In the genomic region with DNA sequence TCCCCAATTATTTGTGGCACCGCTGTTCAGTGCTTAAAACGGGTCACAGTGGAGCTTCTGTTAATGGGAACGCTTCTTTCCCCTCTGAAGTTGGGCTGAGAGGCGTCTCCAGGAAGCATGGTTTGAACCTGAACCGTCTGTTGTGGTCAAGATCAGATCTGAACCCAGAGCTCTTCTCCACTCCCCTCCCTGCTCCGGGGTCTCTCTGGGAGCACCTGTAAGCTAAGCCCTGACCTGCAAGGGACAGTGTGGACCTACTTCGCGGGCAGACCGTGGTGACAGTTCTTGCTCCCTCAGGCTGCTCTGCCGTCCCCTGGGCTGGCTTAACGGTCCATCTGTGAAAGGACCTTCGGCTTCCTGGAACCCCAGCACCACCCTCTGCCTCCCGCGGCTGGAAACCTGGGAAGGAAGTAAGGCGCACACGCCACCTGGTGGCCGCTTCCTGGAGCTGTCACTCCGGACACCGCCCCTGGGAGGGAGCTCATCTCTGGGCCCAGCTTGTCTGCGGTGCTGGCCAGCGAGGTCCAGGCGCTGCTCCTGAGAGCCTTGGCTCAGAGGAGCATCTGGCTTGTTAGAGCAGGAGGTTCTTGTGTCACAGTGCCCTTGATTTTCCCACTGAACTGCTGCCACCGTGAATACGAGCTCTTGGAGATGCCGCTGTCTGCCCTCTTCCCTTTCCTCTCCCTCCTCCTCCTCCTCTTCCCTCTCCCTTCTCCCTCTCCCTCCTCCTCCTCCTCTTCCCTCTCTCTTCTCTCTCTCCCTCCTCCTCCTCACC, we compare ENCODE assay signal across 8 cellular contexts.
A peak's percentile ranks its signal among the peaks of the same experiment; 100 is the strongest.
DNase-seq lines count a peak whose midpoint lies in the region; ATAC-seq and TF ChIP-seq lines count a peak whose summit lies in the region.

No MANE protein-coding gene starts in this region.

- dilution Hi-C loops in mammary epithelial cell (cut with HindIII; ENCODE audit: low sequenced_read_pairs) = no loop called here

- no peaks in the 10 kb centered on the region for H3K4me1 ChIP-seq in mammary epithelial cell (ENCODE audit: insufficient read depth, low read length)
- H3K4me1 ChIP-seq in right lobe of liver = no peaks in the 10 kb centered on the region
- no peaks in the 10 kb centered on the region for H3K4me1 ChIP-seq in testis

- TF ChIP-seq POLR2A in right lobe of liver (IDR thresholded peaks at IDR 0.05) = no peak
- TF ChIP-seq POLR2A in testis (IDR thresholded peaks at IDR 0.05) = no peak

- H3K9me3 ChIP-seq in mammary epithelial cell (replicated peaks; ENCODE audit: insufficient read depth, low read length) (peaks cover 32% of the 10 kb centered on the region), right lobe of liver (no peaks in the 10 kb centered on the region), testis (no peaks in the 10 kb centered on the region)

- ATAC-seq in HG03354 (IDR thresholded peaks at IDR 0.05; ENCODE audit: poor library complexity, severe bottlenecking, unreplicated experiment) (peak; percentile 66), right lobe of liver (peak; percentile 71 to 88 (median 85))

- no peak overlapping the region for H3K27ac ChIP-seq in mammary epithelial cell (ENCODE audit: insufficient read depth, low read depth, low read length)
- no peak overlapping the region for H3K27ac ChIP-seq in right lobe of liver
- no peak overlapping the region for H3K27ac ChIP-seq in testis

- CTCF ChIA-PET in mammary epithelial cell (lab: Charles Lee; ENCODE audit: low non-redundant PET) = no interaction called here

- 26% methylated on average over 6 of the region's 25 CpGs for WGBS in mammary epithelial cell (ENCODE audit: low coverage, missing lambda C conversion rate)
- WGBS in right lobe of liver (ENCODE audit: insufficient coverage, low coverage, low lambda C conversion rate, missing lambda C conversion rate) = 14% methylated on average over 12 of the region's 25 CpGs
- WGBS in testis, 2 donors = 15 to 16% methylated on average over 23 to 24 of the region's 25 CpGs

- intact Hi-C loops in mammary epithelial cell (cut with micrococcal nuclease) = no loop called here
- intact Hi-C loops in right lobe of liver (cut with DNase I) = no loop called here
- intact Hi-C loops in testis (cut with DNase I; ENCODE audit: low total_unique reads) = no loop called here

- H4K20me1 ChIP-seq in mammary epithelial cell (ENCODE audit: insufficient read depth, low read length) = no peaks in the 10 kb centered on the region

- no peak overlapping the region for H3K4me2 ChIP-seq in mammary epithelial cell (ENCODE audit: insufficient read depth, low read depth, low read length)

- H3K27me3 ChIP-seq in mammary epithelial cell (ENCODE audit: insufficient read depth, low read length) (no peaks in the 10 kb centered on the region), right lobe of liver (no peaks in the 10 kb centered on the region), testis (no peaks in the 10 kb centered on the region)

- in situ Hi-C loops in mammary epithelial cell (cut with MboI; ENCODE audit: low sequenced_read_pairs in 2 of 2) = no loop called here

- BruUV-seq in mammary epithelial cell (replicated peaks; lab: Mats Ljungman, UMichigan) = no TSS peak

- no peak overlapping the region for H2AFZ ChIP-seq in mammary epithelial cell (ENCODE audit: low read depth, low read length)

- H3K9ac ChIP-seq in mammary epithelial cell (ENCODE audit: insufficient read depth, low read length) = no peak overlapping the region

- H3K36me3 ChIP-seq in mammary epithelial cell (ENCODE audit: insufficient read depth, low read length) = no peaks in the 10 kb centered on the region
- H3K36me3 ChIP-seq in right lobe of liver = no peaks in the 10 kb centered on the region
- no peaks in the 10 kb centered on the region for H3K36me3 ChIP-seq in testis (ENCODE audit: low read depth, missing control alignments)

- TF ChIP-seq CTCF in mammary epithelial cell (conservative IDR thresholded peaks at IDR 0.05 in 1 of 2, IDR thresholded peaks at IDR 0.05 in 1 of 2; ENCODE audit: extremely low read depth in 1 of 2, insufficient read depth in 1 of 2, low read depth in 1 of 2, low read length in 2 of 2) (peak; percentile 17 to 39), right lobe of liver (IDR thresholded peaks at IDR 0.05) (peak; percentile 55 to 79 (median 64)), testis (IDR thresholded peaks at IDR 0.05) (peak; percentile 30 to 73 (median 66))

- H3K4me3 ChIP-seq in mammary epithelial cell (replicated peaks in 1 of 3; ENCODE audit: insufficient read depth in 1 of 3, low read depth in 2 of 3, low read length in 3 of 3) = no peak overlapping the region
- no peak overlapping the region for H3K4me3 ChIP-seq in right lobe of liver
- H3K4me3 ChIP-seq in testis = no peak overlapping the region

- DNase-seq in NCI-H1436 (lab: John Stamatoyannopoulos, UW) = peak; percentile 26
- no peak for DNase-seq in NCI-H1436 treated with DMSO at 0.1 percent for 48 hours (lab: John Stamatoyannopoulos, UW)
- DNase-seq in RPMI7951 (ENCODE audit: low read depth) = peak; percentile 46
- no peak for DNase-seq in mammary epithelial cell
- peak; percentile 55 to 68 (median 55) for DNase-seq in right lobe of liver
- peak; percentile 70 for DNase-seq in testis
- DNase-seq in NCI-H1694 (lab: John Stamatoyannopoulos, UW) = no peak

- no peaks in the 10 kb centered on the region for H3K79me2 ChIP-seq in mammary epithelial cell (ENCODE audit: insufficient read depth, low read length)

Comparison
In these comparisons a context has a peak if more than half of its experiments do, and no peak if none do; other contexts are left out.
1. DNase-seq: peak in NCI-H1436 (single experiment), RPMI7951 (single experiment), right lobe of liver (3 of 3) and testis (single experiment); none in NCI-H1436 treated with DMSO at 0.1 percent for 48 hours (single experiment), mammary epithelial cell (single experiment) and NCI-H1694 (single experiment).
2. Peak in every context shown above with its lines, with median percentiles within 50 percentile points of each other: CTCF ChIP-seq.